1 cellular context compared by ENCODE assay signal in genomic region chr10:110533149-110533548, GRCh38.
TF ChIP-seq lines count a peak whose summit lies in the region.

No MANE protein-coding gene starts in this region.

TF ChIP-seq in K562, 482 proteins besides CTCF, POLR2A, EP300 and RAD21 (continued from another document):
- TF ChIP-seq E2F8 (IDR thresholded peaks at IDR 0.05; ENCODE audit: low read depth, partially characterized antibody), result no peak
- TF ChIP-seq ZBED1 (IDR thresholded peaks at IDR 0.05), result no peak
- peak; percentile 92 for TF ChIP-seq ZBTB40 (IDR thresholded peaks at IDR 0.05)
- peak; percentile 80 for TF ChIP-seq ZBTB40 (CRISPR knock-in tag; IDR thresholded peaks at IDR 0.05)
